In the genomic region with DNA sequence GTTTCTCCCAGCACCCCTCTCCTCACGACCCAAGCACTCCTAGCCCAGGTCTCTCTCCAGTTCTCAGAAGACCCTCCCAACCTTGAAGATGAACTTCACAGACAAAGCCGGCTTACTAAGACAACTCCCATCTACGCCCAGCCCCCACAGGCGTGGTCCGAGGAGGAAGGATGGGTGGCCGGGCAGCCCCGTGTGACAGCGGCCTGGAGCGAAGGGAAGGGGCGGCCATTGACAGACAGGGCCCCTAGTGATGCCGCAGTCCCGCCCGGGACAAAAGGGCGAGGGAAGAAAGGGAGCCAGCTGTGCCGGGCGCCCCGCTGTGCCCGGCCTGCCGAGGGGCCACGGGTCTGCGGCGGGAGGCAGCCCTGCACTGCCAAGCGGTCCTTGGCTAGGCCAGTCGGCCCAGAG, we compare ENCODE assay signal across 22 cellular contexts. TPM values are rescaled to one million over a fixed set of nuclear protein-coding genes. Genes with fewer than 3 reads are reported as not detected.
"Had no signal": no experiment of that assay in that cellular context is flagged by ENCODE, and none has a peak within 500 bp of the region (broad histone marks: within the 10 kb centered on the region; RNA-seq: fewer than 3 reads in every experiment).

No MANE protein-coding gene starts in this region.

- FAIRE-seq: pancreas, TTC549 had no signal

- H3K4me3 ChIP-seq: lower lobe of right lung, pancreas had no signal

- ATAC-seq: activated T-cell treated with anti-CD3 and anti-CD28 coated beads, Interleukin-2, amount 50 U/mL, for 72 hours; foreskin keratinocyte; left cardiac atrium; lower lobe of right lung had no signal

- H3K4me3 Mint-ChIP-seq: activated B cell treated with CpG ODN at 0.5 μM for 24 hours; activated CD4-positive, alpha-beta T cell treated with anti-CD3 and anti-CD28 coated beads, Interleukin-2, amount 10 ng/mL, durations not matched to agents 24 days and 14 days; activated naive CD8-positive, alpha-beta T cell treated with anti-CD3 and anti-CD28 coated beads for 36 hours had no signal

- H3K27ac ChIP-seq: foreskin keratinocyte, lower lobe of right lung, pancreas had no signal

- H3K9me3 Mint-ChIP-seq: activated B cell treated with CpG ODN at 0.5 μM for 24 hours; activated naive CD8-positive, alpha-beta T cell treated with anti-CD3 and anti-CD28 coated beads for 36 hours; activated T-cell treated with anti-CD3 and anti-CD28 coated beads, Interleukin-2, amount 50 U/mL, for 72 hours had no signal

- H3K27ac Mint-ChIP-seq: activated B cell treated with CpG ODN at 0.5 μM for 24 hours; activated CD4-positive, alpha-beta T cell treated with anti-CD3 and anti-CD28 coated beads, Interleukin-2, amount 10 ng/mL, durations not matched to agents 24 days and 14 days; activated naive CD8-positive, alpha-beta T cell treated with anti-CD3 and anti-CD28 coated beads for 36 hours; activated T-cell treated with anti-CD3 and anti-CD28 coated beads, Interleukin-2, amount 50 U/mL, for 72 hours had no signal

- H3K36me3 ChIP-seq: lower lobe of right lung, pancreas had no signal

- H3K4me1 ChIP-seq: foreskin keratinocyte, lower lobe of right lung, pancreas had no signal

- H3K4me1 Mint-ChIP-seq: activated B cell treated with CpG ODN at 0.5 μM for 24 hours had no signal

- H3K36me3 Mint-ChIP-seq: activated naive CD8-positive, alpha-beta T cell treated with anti-CD3 and anti-CD28 coated beads for 36 hours had no signal

- H3K9me3 ChIP-seq: lower lobe of right lung, pancreas had no signal

- DNase-seq: activated B cell treated with CpG ODN at 0.5 μM for 24 hours; activated CD4-positive, alpha-beta T cell treated with anti-CD3 and anti-CD28 coated beads, Interleukin-2, amount 10 ng/mL, durations not matched to agents 24 days and 14 days; activated CD8-positive, alpha-beta memory T cell treated with anti-CD3 and anti-CD28 coated beads, Interleukin-2, amount 50 U/mL, for 48 hours; activated gamma-delta T cell; activated naive CD8-positive, alpha-beta T cell treated with anti-CD3 and anti-CD28 coated beads for 36 hours; activated T-cell treated with anti-CD3 and anti-CD28 coated beads, Interleukin-2, amount 50 U/mL, for 72 hours; amygdala; cortex of kidney; effector CD4-positive, alpha-beta T cell; foreskin keratinocyte; glutamatergic neuron; hypothalamus; left cardiac atrium; lower lobe of right lung; pancreas; stimulated activated CD4-positive, alpha-beta T cell treated with anti-CD3 and anti-CD28 coated beads, Interleukin-15, amount 100 ng/mL, for 24 hours; stimulated activated CD4-positive, alpha-beta T cell treated with anti-CD3 and anti-CD28 coated beads, Interleukin-4, amount 100 ng/mL, for 1 hour; stimulated activated naive CD4-positive, alpha-beta T cell treated with Interleukin-2 at 50 U/mL for 16 hours; substantia nigra; T-helper 2 cell; trophoblast cell had no signal

RNA-seq across cellular contexts. Expression of a gene that starts 6.9 kb away (rescaled TPM):
- total RNA-seq: activated B cell treated with CpG ODN at 0.5 μM for 24 hours; activated CD4-positive, alpha-beta T cell treated with anti-CD3 and anti-CD28 coated beads, Interleukin-2, amount 10 ng/mL, durations not matched to agents 24 days and 14 days; activated naive CD8-positive, alpha-beta T cell treated with anti-CD3 and anti-CD28 coated beads for 36 hours; activated T-cell treated with anti-CD3 and anti-CD28 coated beads, Interleukin-2, amount 50 U/mL, for 72 hours; foreskin keratinocyte; left cardiac atrium; lower lobe of right lung; pancreas had no signal
- polyA plus RNA-seq: foreskin keratinocyte, pancreas had no signal
